In the genomic region with DNA sequence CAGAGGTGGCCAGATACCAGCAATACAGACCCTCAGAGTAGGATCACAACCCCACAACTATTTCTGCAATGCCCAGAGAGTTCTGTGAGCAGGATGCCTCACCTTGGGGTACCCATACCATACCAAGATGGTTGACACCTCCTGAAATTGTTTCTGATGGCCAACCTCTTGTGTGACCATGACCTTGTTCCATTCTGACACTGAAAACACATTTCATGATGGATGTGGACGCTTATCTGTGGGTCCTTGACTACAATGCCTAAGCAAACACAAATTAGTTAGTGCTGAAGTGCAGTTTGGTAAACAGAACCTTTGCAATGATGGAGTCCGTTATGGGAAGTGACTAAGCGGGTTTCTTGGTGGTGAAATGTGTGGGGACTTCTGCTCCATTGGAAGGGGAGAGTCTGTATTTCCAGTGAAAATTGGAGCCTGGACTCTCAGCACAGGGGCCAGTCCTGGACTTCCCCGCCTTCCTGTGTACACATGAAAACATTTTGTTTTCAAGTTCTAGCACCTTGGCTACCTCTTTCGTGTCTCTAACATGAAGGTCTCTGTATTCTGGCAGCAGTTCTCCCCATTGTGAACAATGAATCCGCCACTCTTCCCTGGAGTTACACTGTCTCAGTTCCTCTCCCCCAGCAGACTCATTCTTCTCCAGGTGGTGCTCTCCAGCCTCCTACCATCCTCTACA, we compare ENCODE assay signal across 1 cellular context.
TF ChIP-seq lines count a peak whose summit lies in the region.

No MANE protein-coding gene starts in this region.

TF ChIP-seq in HepG2, 621 proteins besides CTCF, POLR2A, EP300 and RAD21 (continued from another document and continues in another):
- TF ChIP-seq TBL1XR1 (IDR thresholded peaks at IDR 0.05; ENCODE audit: borderline replicate concordance, low read length, partially characterized antibody) (peak; percentile 93), SP1 (IDR thresholded peaks at IDR 0.05) (no peak), SP1 (CRISPR knock-in tag; IDR thresholded peaks at IDR 0.05) (peak; percentile 12; the same call in 1 of the 2 replicates), FOSL2 (CRISPR knock-in tag; IDR thresholded peaks at IDR 0.05) (peak; percentile 96), HMG20B (CRISPR knock-in tag; conservative IDR thresholded peaks at IDR 0.05) (peak; percentile 96), SUZ12 (IDR thresholded peaks at IDR 0.05; ENCODE audit: low read depth, low read length) (no peak), SSRP1 (CRISPR knock-in tag; IDR thresholded peaks at IDR 0.05) (peak; percentile 95; the same call in 1 of the 2 replicates), TAF15 (IDR thresholded peaks at IDR 0.05; ENCODE audit: low read depth, low read length, poor library complexity, severe bottlenecking) (no peak), ZNF563 (CRISPR knock-in tag; IDR thresholded peaks at IDR 0.05) (no peak), ZNF367 (CRISPR knock-in tag; IDR thresholded peaks at IDR 0.05; ENCODE audit: borderline replicate concordance) (no peak), RXRA (CRISPR knock-in tag; IDR thresholded peaks at IDR 0.05) (peak; percentile 93; the same call in 1 of the 2 replicates), CHCHD3 (CRISPR knock-in tag; IDR thresholded peaks at IDR 0.05) (no peak), JARID2 (CRISPR knock-in tag; IDR thresholded peaks at IDR 0.05; ENCODE audit: insufficient replicate concordance) (peak; percentile 9), ZNF850 (CRISPR knock-in tag; conservative IDR thresholded peaks at IDR 0.05) (no peak), MAZ (IDR thresholded peaks at IDR 0.05; ENCODE audit: borderline replicate concordance, low read depth, low read length) (no peak), MAZ (CRISPR knock-in tag; IDR thresholded peaks at IDR 0.05; ENCODE audit: low read depth) (peak; percentile 79; the same call in 1 of the 2 replicates), SCMH1 (CRISPR knock-in tag; IDR thresholded peaks at IDR 0.05; ENCODE audit: borderline replicate concordance) (no peak), SMARCC2 (IDR thresholded peaks at IDR 0.05) (no peak), HOXA5 (CRISPR knock-in tag; IDR thresholded peaks at IDR 0.05) (peak; percentile 100), NONO (IDR thresholded peaks at IDR 0.05) (no peak), NONO (CRISPR knock-in tag; conservative IDR thresholded peaks at IDR 0.05) (peak; percentile 91), IRF2 (CRISPR knock-in tag; IDR thresholded peaks at IDR 0.05) (peak; percentile 96), ZNF615 (CRISPR knock-in tag; IDR thresholded peaks at IDR 0.05; ENCODE audit: borderline replicate concordance) (peak; percentile 31; the same call in 1 of the 2 replicates)
- TF ChIP-seq, protein P1, sequence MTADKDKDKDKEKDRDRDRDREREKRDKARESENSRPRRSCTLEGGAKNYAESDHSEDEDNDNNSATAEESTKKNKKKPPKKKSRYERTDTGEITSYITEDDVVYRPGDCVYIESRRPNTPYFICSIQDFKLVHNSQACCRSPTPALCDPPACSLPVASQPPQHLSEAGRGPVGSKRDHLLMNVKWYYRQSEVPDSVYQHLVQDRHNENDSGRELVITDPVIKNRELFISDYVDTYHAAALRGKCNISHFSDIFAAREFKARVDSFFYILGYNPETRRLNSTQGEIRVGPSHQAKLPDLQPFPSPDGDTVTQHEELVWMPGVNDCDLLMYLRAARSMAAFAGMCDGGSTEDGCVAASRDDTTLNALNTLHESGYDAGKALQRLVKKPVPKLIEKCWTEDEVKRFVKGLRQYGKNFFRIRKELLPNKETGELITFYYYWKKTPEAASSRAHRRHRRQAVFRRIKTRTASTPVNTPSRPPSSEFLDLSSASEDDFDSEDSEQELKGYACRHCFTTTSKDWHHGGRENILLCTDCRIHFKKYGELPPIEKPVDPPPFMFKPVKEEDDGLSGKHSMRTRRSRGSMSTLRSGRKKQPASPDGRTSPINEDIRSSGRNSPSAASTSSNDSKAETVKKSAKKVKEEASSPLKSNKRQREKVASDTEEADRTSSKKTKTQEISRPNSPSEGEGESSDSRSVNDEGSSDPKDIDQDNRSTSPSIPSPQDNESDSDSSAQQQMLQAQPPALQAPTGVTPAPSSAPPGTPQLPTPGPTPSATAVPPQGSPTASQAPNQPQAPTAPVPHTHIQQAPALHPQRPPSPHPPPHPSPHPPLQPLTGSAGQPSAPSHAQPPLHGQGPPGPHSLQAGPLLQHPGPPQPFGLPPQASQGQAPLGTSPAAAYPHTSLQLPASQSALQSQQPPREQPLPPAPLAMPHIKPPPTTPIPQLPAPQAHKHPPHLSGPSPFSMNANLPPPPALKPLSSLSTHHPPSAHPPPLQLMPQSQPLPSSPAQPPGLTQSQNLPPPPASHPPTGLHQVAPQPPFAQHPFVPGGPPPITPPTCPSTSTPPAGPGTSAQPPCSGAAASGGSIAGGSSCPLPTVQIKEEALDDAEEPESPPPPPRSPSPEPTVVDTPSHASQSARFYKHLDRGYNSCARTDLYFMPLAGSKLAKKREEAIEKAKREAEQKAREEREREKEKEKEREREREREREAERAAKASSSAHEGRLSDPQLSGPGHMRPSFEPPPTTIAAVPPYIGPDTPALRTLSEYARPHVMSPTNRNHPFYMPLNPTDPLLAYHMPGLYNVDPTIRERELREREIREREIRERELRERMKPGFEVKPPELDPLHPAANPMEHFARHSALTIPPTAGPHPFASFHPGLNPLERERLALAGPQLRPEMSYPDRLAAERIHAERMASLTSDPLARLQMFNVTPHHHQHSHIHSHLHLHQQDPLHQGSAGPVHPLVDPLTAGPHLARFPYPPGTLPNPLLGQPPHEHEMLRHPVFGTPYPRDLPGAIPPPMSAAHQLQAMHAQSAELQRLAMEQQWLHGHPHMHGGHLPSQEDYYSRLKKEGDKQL (CRISPR knock-in tag; IDR thresholded peaks at IDR 0.05; ENCODE audit: low read depth) = peak; percentile 98
- TF ChIP-seq, protein P2, sequence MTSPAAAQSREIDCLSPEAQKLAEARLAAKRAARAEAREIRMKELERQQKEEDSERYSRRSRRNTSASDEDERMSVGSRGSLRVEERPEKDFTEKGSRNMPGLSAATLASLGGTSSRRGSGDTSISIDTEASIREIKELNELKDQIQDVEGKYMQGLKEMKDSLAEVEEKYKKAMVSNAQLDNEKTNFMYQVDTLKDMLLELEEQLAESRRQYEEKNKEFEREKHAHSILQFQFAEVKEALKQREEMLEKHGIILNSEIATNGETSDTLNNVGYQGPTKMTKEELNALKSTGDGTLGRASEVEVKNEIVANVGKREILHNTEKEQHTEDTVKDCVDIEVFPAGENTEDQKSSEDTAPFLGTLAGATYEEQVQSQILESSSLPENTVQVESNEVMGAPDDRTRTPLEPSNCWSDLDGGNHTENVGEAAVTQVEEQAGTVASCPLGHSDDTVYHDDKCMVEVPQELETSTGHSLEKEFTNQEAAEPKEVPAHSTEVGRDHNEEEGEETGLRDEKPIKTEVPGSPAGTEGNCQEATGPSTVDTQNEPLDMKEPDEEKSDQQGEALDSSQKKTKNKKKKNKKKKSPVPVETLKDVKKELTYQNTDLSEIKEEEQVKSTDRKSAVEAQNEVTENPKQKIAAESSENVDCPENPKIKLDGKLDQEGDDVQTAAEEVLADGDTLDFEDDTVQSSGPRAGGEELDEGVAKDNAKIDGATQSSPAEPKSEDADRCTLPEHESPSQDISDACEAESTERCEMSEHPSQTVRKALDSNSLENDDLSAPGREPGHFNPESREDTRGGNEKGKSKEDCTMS (CRISPR knock-in tag; conservative IDR thresholded peaks at IDR 0.05) = no peak; the same call in 1 of the 2 replicates
- TF ChIP-seq, protein P3, sequence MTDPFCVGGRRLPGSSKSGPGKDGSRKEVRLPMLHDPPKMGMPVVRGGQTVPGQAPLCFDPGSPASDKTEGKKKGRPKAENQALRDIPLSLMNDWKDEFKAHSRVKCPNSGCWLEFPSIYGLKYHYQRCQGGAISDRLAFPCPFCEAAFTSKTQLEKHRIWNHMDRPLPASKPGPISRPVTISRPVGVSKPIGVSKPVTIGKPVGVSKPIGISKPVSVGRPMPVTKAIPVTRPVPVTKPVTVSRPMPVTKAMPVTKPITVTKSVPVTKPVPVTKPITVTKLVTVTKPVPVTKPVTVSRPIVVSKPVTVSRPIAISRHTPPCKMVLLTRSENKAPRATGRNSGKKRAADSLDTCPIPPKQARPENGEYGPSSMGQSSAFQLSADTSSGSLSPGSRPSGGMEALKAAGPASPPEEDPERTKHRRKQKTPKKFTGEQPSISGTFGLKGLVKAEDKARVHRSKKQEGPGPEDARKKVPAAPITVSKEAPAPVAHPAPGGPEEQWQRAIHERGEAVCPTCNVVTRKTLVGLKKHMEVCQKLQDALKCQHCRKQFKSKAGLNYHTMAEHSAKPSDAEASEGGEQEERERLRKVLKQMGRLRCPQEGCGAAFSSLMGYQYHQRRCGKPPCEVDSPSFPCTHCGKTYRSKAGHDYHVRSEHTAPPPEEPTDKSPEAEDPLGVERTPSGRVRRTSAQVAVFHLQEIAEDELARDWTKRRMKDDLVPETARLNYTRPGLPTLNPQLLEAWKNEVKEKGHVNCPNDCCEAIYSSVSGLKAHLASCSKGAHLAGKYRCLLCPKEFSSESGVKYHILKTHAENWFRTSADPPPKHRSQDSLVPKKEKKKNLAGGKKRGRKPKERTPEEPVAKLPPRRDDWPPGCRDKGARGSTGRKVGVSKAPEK (CRISPR knock-in tag; IDR thresholded peaks at IDR 0.05; ENCODE audit: borderline replicate concordance) = no peak
- TF ChIP-seq, protein P4, sequence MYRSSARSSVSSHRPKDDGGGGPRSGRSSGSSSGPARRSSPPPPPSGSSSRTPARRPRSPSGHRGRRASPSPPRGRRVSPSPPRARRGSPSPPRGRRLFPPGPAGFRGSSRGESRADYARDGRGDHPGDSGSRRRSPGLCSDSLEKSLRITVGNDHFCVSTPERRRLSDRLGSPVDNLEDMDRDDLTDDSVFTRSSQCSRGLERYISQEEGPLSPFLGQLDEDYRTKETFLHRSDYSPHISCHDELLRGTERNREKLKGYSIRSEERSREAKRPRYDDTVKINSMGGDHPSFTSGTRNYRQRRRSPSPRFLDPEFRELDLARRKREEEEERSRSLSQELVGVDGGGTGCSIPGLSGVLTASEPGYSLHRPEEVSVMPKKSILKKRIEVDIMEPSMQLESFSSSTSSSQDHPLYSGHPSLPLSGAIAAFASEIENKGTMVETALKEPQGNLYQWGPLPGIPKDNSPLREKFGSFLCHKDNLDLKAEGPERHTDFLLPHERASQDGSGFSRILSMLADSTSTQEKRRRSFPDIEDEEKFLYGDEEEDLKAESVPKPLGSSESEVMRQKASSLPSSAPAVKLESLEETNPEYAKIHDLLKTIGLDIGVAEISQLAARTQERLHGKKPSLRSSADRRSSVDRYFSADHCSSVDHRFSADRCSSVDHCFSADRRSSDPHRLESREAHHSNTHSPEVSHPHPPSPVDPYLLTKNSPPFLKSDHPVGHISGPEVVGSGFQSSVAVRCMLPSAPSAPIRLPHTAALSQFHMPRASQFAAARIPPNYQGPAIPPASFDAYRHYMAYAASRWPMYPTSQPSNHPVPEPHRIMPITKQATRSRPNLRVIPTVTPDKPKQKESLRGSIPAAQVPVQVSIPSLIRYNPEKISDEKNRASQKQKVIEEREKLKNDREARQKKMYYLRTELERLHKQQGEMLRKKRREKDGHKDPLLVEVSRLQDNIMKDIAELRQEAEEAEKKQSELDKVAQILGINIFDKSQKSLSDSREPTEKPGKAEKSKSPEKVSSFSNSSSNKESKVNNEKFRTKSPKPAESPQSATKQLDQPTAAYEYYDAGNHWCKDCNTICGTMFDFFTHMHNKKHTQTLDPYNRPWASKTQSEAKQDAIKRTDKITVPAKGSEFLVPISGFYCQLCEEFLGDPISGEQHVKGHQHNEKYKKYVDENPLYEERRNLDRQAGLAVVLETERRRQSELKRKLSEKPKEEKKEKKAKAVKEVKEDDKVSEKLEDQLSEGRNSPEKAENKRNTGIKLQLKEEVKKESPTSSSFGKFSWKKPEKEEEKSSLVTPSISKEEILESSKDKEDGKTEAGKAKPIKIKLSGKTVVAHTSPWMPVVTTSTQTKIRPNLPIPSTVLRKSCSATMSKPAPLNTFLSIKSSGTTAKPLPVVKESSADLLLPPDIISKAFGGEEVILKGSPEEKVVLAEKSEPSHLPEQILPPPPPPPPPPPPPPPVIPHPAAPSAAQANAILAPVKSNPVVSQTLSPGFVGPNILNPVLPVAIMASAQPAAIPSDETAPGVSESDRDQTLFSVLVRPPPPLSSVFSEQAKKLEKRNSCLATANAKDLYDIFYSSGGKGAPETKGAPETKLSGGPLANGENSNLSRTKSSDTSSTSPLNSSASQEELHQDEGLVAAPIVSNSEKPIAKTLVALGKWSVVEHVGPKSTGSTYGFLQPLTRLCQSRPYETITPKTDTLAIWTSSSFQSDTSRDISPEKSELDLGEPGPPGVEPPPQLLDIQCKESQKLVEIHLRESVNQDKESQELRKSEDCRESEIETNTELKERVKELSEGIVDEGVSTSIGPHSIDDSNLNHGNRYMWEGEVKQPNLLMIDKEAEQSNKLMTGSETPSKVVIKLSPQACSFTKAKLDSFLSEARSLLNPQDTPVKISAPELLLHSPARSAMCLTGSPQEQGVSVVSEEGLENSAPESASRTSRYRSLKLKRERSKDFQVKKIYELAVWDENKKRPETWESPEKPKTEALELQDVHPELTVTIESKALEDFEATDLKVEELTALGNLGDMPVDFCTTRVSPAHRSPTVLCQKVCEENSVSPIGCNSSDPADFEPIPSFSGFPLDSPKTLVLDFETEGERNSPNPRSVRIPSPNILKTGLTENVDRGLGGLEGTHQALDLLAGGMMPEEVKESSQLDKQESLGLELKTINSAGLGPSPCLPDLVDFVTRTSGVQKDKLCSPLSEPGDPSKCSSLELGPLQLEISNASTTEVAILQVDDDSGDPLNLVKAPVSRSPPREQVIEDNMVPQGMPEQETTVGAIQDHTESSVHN (CRISPR knock-in tag; IDR thresholded peaks at IDR 0.05) = no peak
- TF ChIP-seq, protein P5, sequence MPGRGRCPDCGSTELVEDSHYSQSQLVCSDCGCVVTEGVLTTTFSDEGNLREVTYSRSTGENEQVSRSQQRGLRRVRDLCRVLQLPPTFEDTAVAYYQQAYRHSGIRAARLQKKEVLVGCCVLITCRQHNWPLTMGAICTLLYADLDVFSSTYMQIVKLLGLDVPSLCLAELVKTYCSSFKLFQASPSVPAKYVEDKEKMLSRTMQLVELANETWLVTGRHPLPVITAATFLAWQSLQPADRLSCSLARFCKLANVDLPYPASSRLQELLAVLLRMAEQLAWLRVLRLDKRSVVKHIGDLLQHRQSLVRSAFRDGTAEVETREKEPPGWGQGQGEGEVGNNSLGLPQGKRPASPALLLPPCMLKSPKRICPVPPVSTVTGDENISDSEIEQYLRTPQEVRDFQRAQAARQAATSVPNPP (CRISPR knock-in tag; IDR thresholded peaks at IDR 0.05) = no peak
- TF ChIP-seq, protein P6, sequence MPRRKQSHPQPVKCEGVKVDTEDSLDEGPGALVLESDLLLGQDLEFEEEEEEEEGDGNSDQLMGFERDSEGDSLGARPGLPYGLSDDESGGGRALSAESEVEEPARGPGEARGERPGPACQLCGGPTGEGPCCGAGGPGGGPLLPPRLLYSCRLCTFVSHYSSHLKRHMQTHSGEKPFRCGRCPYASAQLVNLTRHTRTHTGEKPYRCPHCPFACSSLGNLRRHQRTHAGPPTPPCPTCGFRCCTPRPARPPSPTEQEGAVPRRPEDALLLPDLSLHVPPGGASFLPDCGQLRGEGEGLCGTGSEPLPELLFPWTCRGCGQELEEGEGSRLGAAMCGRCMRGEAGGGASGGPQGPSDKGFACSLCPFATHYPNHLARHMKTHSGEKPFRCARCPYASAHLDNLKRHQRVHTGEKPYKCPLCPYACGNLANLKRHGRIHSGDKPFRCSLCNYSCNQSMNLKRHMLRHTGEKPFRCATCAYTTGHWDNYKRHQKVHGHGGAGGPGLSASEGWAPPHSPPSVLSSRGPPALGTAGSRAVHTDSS (CRISPR knock-in tag; conservative IDR thresholded peaks at IDR 0.05) = no peak
